Comparison of ENCODE assay signal across 1 cellular context in the genomic region with DNA sequence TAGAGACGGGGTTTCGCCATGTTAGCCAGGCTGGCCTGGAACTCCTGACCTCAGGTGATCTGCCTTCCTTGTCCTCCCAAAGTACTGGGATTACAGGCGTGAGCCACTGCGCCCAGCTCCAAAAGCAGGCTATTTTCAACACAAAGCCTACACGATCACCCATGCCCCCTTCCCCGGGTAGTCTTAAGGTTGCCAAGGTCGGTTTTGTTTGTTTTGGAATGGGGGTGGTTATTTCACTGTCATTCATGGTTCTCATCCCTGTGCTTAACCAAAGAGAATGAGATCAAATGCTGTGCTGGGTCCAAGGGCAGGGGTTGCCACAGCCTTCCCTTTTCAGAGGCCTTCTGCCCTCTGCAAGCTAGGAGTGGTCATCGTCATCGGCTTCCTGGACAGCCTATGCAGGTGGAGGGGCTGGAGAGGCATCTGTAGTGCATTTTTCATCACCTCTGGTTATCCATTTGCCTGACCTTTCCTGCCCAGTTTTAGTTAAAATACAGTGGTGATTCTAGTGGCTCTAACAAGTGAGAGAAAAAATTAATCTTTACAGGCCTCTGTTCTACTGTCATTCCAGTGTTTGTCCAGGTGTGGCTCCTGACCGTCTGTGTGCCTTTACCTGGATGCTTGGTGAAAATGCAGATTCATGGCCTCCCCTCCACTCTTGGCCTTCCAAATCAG.
A peak's percentile ranks its signal among the peaks of the same experiment; 100 is the strongest.
TF ChIP-seq lines count a peak whose summit lies in the region.

No MANE protein-coding gene starts in this region.

TF ChIP-seq in HepG2, 621 proteins besides CTCF, POLR2A, EP300 and RAD21 (continued from another document and continues in another):
- TF ChIP-seq LRRFIP1 (CRISPR knock-in tag; conservative IDR thresholded peaks at IDR 0.05) (no peak), CSRNP1 (CRISPR knock-in tag; IDR thresholded peaks at IDR 0.05) (peak; percentile 59; the same call in 1 of the 2 replicates), PRPF4 (IDR thresholded peaks at IDR 0.05; ENCODE audit: low read depth, low read length, poor library complexity, severe bottlenecking) (no peak), KLF13 (CRISPR knock-in tag; IDR thresholded peaks at IDR 0.05) (no peak), MTF2 (CRISPR knock-in tag; IDR thresholded peaks at IDR 0.05; ENCODE audit: borderline replicate concordance) (no peak), ZNF644 (CRISPR knock-in tag; IDR thresholded peaks at IDR 0.05; ENCODE audit: low read depth) (peak; percentile 91), IRX3 (CRISPR knock-in tag; IDR thresholded peaks at IDR 0.05; ENCODE audit: borderline replicate concordance, low read depth) (no peak), EEA1 (CRISPR knock-in tag; IDR thresholded peaks at IDR 0.05; ENCODE audit: borderline replicate concordance) (no peak), KMT2B (CRISPR knock-in tag; IDR thresholded peaks at IDR 0.05) (no peak), ZNF747 (CRISPR knock-in tag; IDR thresholded peaks at IDR 0.05; ENCODE audit: borderline replicate concordance) (peak; percentile 43; the same call in 1 of the 2 replicates), PLRG1 (conservative IDR thresholded peaks at IDR 0.05) (no peak), POLR2AphosphoS2 (IDR thresholded peaks at IDR 0.05; ENCODE audit: low read depth, low read length) (no peak), MAZ (IDR thresholded peaks at IDR 0.05; ENCODE audit: borderline replicate concordance, low read depth, low read length) (no peak), MAZ (CRISPR knock-in tag; IDR thresholded peaks at IDR 0.05; ENCODE audit: low read depth) (no peak), SRSF9 (IDR thresholded peaks at IDR 0.05; ENCODE audit: borderline replicate concordance, insufficient read depth, low read depth, low read length, poor library complexity, severe bottlenecking) (no peak), REXO4 (CRISPR knock-in tag; IDR thresholded peaks at IDR 0.05; ENCODE audit: borderline replicate concordance) (no peak), ZNF326 (CRISPR knock-in tag; IDR thresholded peaks at IDR 0.05; ENCODE audit: borderline replicate concordance) (no peak), ZSCAN21 (CRISPR knock-in tag; IDR thresholded peaks at IDR 0.05; ENCODE audit: borderline replicate concordance) (0 out of 2 replicates have a peak, but pooled peaks have one; percentile 70), ZNF564 (CRISPR knock-in tag; IDR thresholded peaks at IDR 0.05) (peak; percentile 87; the same call in 1 of the 2 replicates), NFAT5 (CRISPR knock-in tag; IDR thresholded peaks at IDR 0.05) (no peak), TCF12 (IDR thresholded peaks at IDR 0.05) (no peak), TCF12 (CRISPR knock-in tag; IDR thresholded peaks at IDR 0.05) (no peak), SAFB2 (CRISPR knock-in tag; IDR thresholded peaks at IDR 0.05; ENCODE audit: borderline replicate concordance, low read depth) (no peak), BRCA1 (CRISPR knock-in tag; IDR thresholded peaks at IDR 0.05) (no peak), HES4 (CRISPR knock-in tag; IDR thresholded peaks at IDR 0.05; ENCODE audit: borderline replicate concordance) (no peak), KDM1A (CRISPR knock-in tag; IDR thresholded peaks at IDR 0.05) (peak; percentile 42; the same call in 1 of the 2 replicates), MBNL3 (CRISPR knock-in tag; conservative IDR thresholded peaks at IDR 0.05) (no peak), CCAR2 (optimal IDR thresholded peaks at IDR 0.05; ENCODE audit: low read depth, low read length) (no peak), BHLHE40 (IDR thresholded peaks at IDR 0.05; ENCODE audit: low read length) (no peak), ZNF468 (CRISPR knock-in tag; IDR thresholded peaks at IDR 0.05) (no peak), THAP9 (CRISPR knock-in tag; IDR thresholded peaks at IDR 0.05; ENCODE audit: borderline replicate concordance) (peak; percentile 43; the same call in 1 of the 2 replicates), EZH2 (conservative IDR thresholded peaks at IDR 0.05; ENCODE audit: low read depth, low read length) (no peak), GATAD2A (CRISPR knock-in tag; IDR thresholded peaks at IDR 0.05) (peak; percentile 96), NCOA5 (CRISPR knock-in tag; IDR thresholded peaks at IDR 0.05) (no peak), CHD4 (IDR thresholded peaks at IDR 0.05; ENCODE audit: borderline replicate concordance, low read length) (no peak), ZNF430 (CRISPR knock-in tag; IDR thresholded peaks at IDR 0.05) (no peak), PAWR (CRISPR knock-in tag; IDR thresholded peaks at IDR 0.05; ENCODE audit: borderline replicate concordance) (no peak), ZNF773 (CRISPR knock-in tag; IDR thresholded peaks at IDR 0.05; ENCODE audit: borderline replicate concordance) (no peak), TGIF2 (CRISPR knock-in tag; IDR thresholded peaks at IDR 0.05) (peak; percentile 59; the same call in 1 of the 2 replicates), ZNF891 (CRISPR knock-in tag; IDR thresholded peaks at IDR 0.05) (no peak), ZC3H4 (CRISPR knock-in tag; IDR thresholded peaks at IDR 0.05; ENCODE audit: borderline replicate concordance) (no peak), ZNF691 (CRISPR knock-in tag; IDR thresholded peaks at IDR 0.05; ENCODE audit: borderline replicate concordance, low read depth) (peak; percentile 85; the same call in 1 of the 2 replicates), ZNF276 (CRISPR knock-in tag; IDR thresholded peaks at IDR 0.05; ENCODE audit: low read depth) (no peak; the same call in 1 of the 2 replicates), NFKB2 (CRISPR knock-in tag; IDR thresholded peaks at IDR 0.05; ENCODE audit: borderline replicate concordance) (no peak)
- TF ChIP-seq, protein P1, sequence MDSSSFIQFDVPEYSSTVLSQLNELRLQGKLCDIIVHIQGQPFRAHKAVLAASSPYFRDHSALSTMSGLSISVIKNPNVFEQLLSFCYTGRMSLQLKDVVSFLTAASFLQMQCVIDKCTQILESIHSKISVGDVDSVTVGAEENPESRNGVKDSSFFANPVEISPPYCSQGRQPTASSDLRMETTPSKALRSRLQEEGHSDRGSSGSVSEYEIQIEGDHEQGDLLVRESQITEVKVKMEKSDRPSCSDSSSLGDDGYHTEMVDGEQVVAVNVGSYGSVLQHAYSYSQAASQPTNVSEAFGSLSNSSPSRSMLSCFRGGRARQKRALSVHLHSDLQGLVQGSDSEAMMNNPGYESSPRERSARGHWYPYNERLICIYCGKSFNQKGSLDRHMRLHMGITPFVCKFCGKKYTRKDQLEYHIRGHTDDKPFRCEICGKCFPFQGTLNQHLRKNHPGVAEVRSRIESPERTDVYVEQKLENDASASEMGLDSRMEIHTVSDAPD (CRISPR knock-in tag; IDR thresholded peaks at IDR 0.05) = peak; percentile 96
- TF ChIP-seq, protein P2, sequence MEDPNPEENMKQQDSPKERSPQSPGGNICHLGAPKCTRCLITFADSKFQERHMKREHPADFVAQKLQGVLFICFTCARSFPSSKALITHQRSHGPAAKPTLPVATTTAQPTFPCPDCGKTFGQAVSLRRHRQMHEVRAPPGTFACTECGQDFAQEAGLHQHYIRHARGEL (CRISPR knock-in tag; IDR thresholded peaks at IDR 0.05) = no peak
